Comparison of ENCODE assay signal across 9 cellular contexts in genomic region chr17:19753049-19753444, GRCh38. TPM values are rescaled to one million over a fixed set of nuclear protein-coding genes. Genes with fewer than 3 reads are reported as not detected.
DNase-seq lines count a peak whose midpoint lies in the region; ATAC-seq and TF ChIP-seq lines count a peak whose summit lies in the region.
"Had no signal": no experiment of that assay in that cellular context is flagged by ENCODE, and none has a peak within 500 bp of the region (broad histone marks: within the 10 kb centered on the region; RNA-seq: fewer than 3 reads in every experiment).

No MANE protein-coding gene starts in this region.

- H3K4me1 ChIP-seq in gastrocnemius medialis (peaks cover 17 to 33% of the 10 kb centered on the region in 2 donors), testis (no peaks in the 10 kb centered on the region)

- intact Hi-C loops in head of caudate nucleus (cut with DNase I) (loop anchor here (2.0 kb wide), 1 partner anchor 24 kb away; no protein-coding TSS in a partner anchor), gastrocnemius medialis (cut with DNase I; ENCODE audit: low total_unique reads) (loop anchor here (1.0 to 5.0 kb wide), 6 partner anchors 29 to 391 kb away; partner anchors contain the start of genes ALDH3A2, B9D1 and SLC47A1), testis (cut with DNase I; ENCODE audit: low total_unique reads) (no loop called here)

- no peak for TF ChIP-seq CTCF in HL-60 (IDR thresholded peaks at IDR 0.05; ENCODE audit: insufficient read depth, low read length)
- TF ChIP-seq CTCF in gastrocnemius medialis (IDR thresholded peaks at IDR 0.05 in 4 of 5, conservative IDR thresholded peaks at IDR 0.05 in 1 of 5) = no peak
- no peak for TF ChIP-seq CTCF in testis (IDR thresholded peaks at IDR 0.05)

- DNase-seq in HL-60 (ENCODE audit: low read depth in 1 of 2, low spot score in 1 of 2) = peak; percentile 28 to 57
- no peak for DNase-seq in T-helper 17 cell
- DNase-seq in head of caudate nucleus = peak; percentile 59 to 94 (median 79)
- peak; percentile 87 to 93 for DNase-seq in gastrocnemius medialis
- DNase-seq in NCI-H2029 (lab: John Stamatoyannopoulos, UW) = no peak
- no peak for DNase-seq in NCI-H82 (lab: John Stamatoyannopoulos, UW)
- DNase-seq in testis = no peak
- DNase-seq: naive B cell had no signal

- no peaks in the 10 kb centered on the region for H3K27me3 ChIP-seq in HL-60 (ENCODE audit: insufficient read depth, poor library complexity, severe bottlenecking)
- H3K27me3 ChIP-seq in gastrocnemius medialis = no peaks in the 10 kb centered on the region
- H3K27me3 ChIP-seq in testis = no peaks in the 10 kb centered on the region

- no peaks in the 10 kb centered on the region for H3K36me3 ChIP-seq in gastrocnemius medialis
- H3K36me3 ChIP-seq in testis (ENCODE audit: low read depth, missing control alignments) = no peaks in the 10 kb centered on the region

- peaks cover 53% of the 10 kb centered on the region for H3K27me3 Mint-ChIP-seq in T-helper 17 cell

- 67 to 81% methylated on average over 5 to 11 of the region's 11 CpGs for WGBS in testis, 2 donors

- peaks cover 5% of the 10 kb centered on the region for H3K36me3 Mint-ChIP-seq in T-helper 17 cell (ENCODE audit: low read depth)
- H3K36me3 Mint-ChIP-seq: naive B cell had no signal

- H3K27ac ChIP-seq in HL-60 (replicated peaks) (no peak overlapping the region), gastrocnemius medialis (peak overlapping the region; percentile 83 to 94 (median 92)), testis (no peak overlapping the region)

- TF ChIP-seq POLR2A in gastrocnemius medialis (IDR thresholded peaks at IDR 0.05) = peak; percentile 21 to 35
- no peak for TF ChIP-seq POLR2A in testis (IDR thresholded peaks at IDR 0.05)

- H3K4me3 ChIP-seq in HL-60 (replicated peaks; ENCODE audit: insufficient read depth, low read length) (no peak overlapping the region), gastrocnemius medialis (peak overlapping the region in 1 of 4 donors; percentile 7), testis (no peak overlapping the region)

- in situ Hi-C loops in gastrocnemius medialis (cut with MboI; ENCODE audit: low sequenced_read_pairs in 4 of 4) = loop anchor here in 3 of 4 donors (25.0 kb wide), 1 partner anchor 391 kb away; the partner anchor contains the start of gene B9D1 (in 3 of the 3)

- H3K4me1 Mint-ChIP-seq in T-helper 17 cell = peaks cover 15% of the 10 kb centered on the region

- H3K9me3 ChIP-seq in T-helper 17 cell (ENCODE audit: control insufficient read depth, low read length, poor library complexity, severe bottlenecking) = no peaks in the 10 kb centered on the region
- H3K9me3 ChIP-seq in gastrocnemius medialis = no peaks in the 10 kb centered on the region
- H3K9me3 ChIP-seq in testis = no peaks in the 10 kb centered on the region

- no peak overlapping the region for H3K4me3 Mint-ChIP-seq in T-helper 17 cell

- ATAC-seq in T-helper 17 cell (peak; percentile 44), gastrocnemius medialis (peak; percentile 83 to 84), GM19397 (IDR thresholded peaks at IDR 0.05; ENCODE audit: unreplicated experiment) (no peak)

- no peak overlapping the region for H3K27ac Mint-ChIP-seq in T-helper 17 cell

RNA-seq across cellular contexts. Expression of gene ALDH3A1, which starts 4.9 kb away (rescaled TPM):
- total RNA-seq in T-helper 17 cell (not detected), gastrocnemius medialis (under 1 TPM in 2 of 4 donors, not detected in 2; 0.18 to 0.23 TPM), testis (1 to 10 TPM; 3.2 to 5.6 TPM)
- polyA plus RNA-seq in testis (ENCODE audit: insufficient read depth, low read depth, low replicate concordance) = 4.2 TPM

RNA-seq across cellular contexts. Expression of gene SLC47A2, which starts 36.7 kb away (rescaled TPM):
- total RNA-seq in T-helper 17 cell (not detected), gastrocnemius medialis (1 to 10 TPM in 1 of 4 donors, under 1 TPM in 1, not detected in 2; 0.15 to 1.0 TPM), testis (under 1 TPM; 0.16 to 0.50 TPM)
- 1.1 TPM for polyA plus RNA-seq in testis (ENCODE audit: insufficient read depth, low read depth, low replicate concordance)

Comparison
In these comparisons a context has a peak if more than half of its experiments do, and no peak if none do; other contexts are left out.
1. DNase-seq: peak in HL-60 (2 of 2), head of caudate nucleus (42 of 42) and gastrocnemius medialis (2 of 2); none in T-helper 17 cell (0 of 3), NCI-H2029 (single experiment), NCI-H82 (single experiment) and testis (single experiment).
2. H3K27ac ChIP-seq: peak in gastrocnemius medialis (4 of 4); none in HL-60 (single experiment) and testis (0 of 2).